Comparison of ENCODE assay signal across 19 cellular contexts in genomic region chr20:42914302-42914701, GRCh38.
DNase-seq lines count a peak whose midpoint lies in the region; ATAC-seq and TF ChIP-seq lines count a peak whose summit lies in the region.
"Had no signal": no experiment of that assay in that cellular context is flagged by ENCODE, and none has a peak within 500 bp of the region (broad histone marks: within the 10 kb centered on the region; RNA-seq: fewer than 3 reads in every experiment).

No MANE protein-coding gene starts in this region.

- no peak for DNase-seq in activated T-cell treated with anti-CD3 and anti-CD28 coated beads, Interleukin-2, amount 50 U/mL, for 72 hours
- DNase-seq in activated T-cell treated with anti-CD3 and anti-CD28 coated beads, Interleukin-2, amount 50 U/mL, for 1 hour = no peak
- DNase-seq in Karpas-422 (no peak), endodermal cell (no peak), omental fat pad (ENCODE audit: low spot score) (no peak)
- DNase-seq: ACHN; AML-193; C1 segment of cervical spinal cord; Calu3; CD4-positive, alpha-beta memory T cell; COR-L47; DMS53; DMS79 treated with DMSO at 0.1 percent for 48 hours; GF-D8; H9 had no signal

- peaks cover 69% of the 10 kb centered on the region for H3K4me1 ChIP-seq in Karpas-422 (ENCODE audit: low read length)
- peaks cover 7% of the 10 kb centered on the region for H3K4me1 ChIP-seq in endodermal cell (ENCODE audit: control insufficient read depth, insufficient read depth, low read length)

- H3K27me3 ChIP-seq in Karpas-422 (ENCODE audit: low read length) (no peaks in the 10 kb centered on the region), endodermal cell (ENCODE audit: control insufficient read depth, insufficient read depth, low read length, poor library complexity, severe bottlenecking) (no peaks in the 10 kb centered on the region)

- no peaks in the 10 kb centered on the region for H3K36me3 Mint-ChIP-seq in activated T-cell treated with anti-CD3 and anti-CD28 coated beads, Interleukin-2, amount 50 U/mL, for 72 hours (ENCODE audit: insufficient read depth in 2 of 2)
- H3K36me3 Mint-ChIP-seq in endodermal cell (ENCODE audit: low read depth) = no peaks in the 10 kb centered on the region
- H3K36me3 Mint-ChIP-seq: CD4-positive, alpha-beta memory T cell had no signal

- H2AFZ ChIP-seq in Karpas-422 (ENCODE audit: low read length) = no peak overlapping the region
- H2AFZ ChIP-seq: GM23338 had no signal

- H3K9me2 ChIP-seq in Karpas-422 (replicated peaks; ENCODE audit: insufficient read depth, low read length) = no peaks in the 10 kb centered on the region

- H3K9ac ChIP-seq in Karpas-422 (ENCODE audit: low read length) (no peak overlapping the region), endodermal cell (ENCODE audit: extremely low read depth, low read length, poor library complexity, severe bottlenecking) (no peak overlapping the region)

- no peaks in the 10 kb centered on the region for H3K4me1 Mint-ChIP-seq in activated T-cell treated with anti-CD3 and anti-CD28 coated beads, Interleukin-2, amount 50 U/mL, for 72 hours (ENCODE audit: low read depth)
- H3K4me1 Mint-ChIP-seq in endodermal cell = peaks cover 26% of the 10 kb centered on the region
- H3K4me1 Mint-ChIP-seq: CD4-positive, alpha-beta memory T cell; GM23338 had no signal

- H3K27ac ChIP-seq in Karpas-422 (ENCODE audit: low read length) (peak overlapping the region; percentile 94), endodermal cell (ENCODE audit: low read depth, low read length) (no peak overlapping the region)
- H3K27ac ChIP-seq: 22Rv1 had no signal

- no peak for ATAC-seq in activated T-cell treated with anti-CD3 and anti-CD28 coated beads, Interleukin-2, amount 50 U/mL, for 72 hours (replicated peaks in 1 of 2)
- ATAC-seq in omental fat pad (ENCODE audit: low FRiP score) (no peak), HG03342 (IDR thresholded peaks at IDR 0.05; ENCODE audit: unreplicated experiment) (no peak)
- ATAC-seq: GM23338, HCT116 had no signal

- H3K36me3 ChIP-seq in Karpas-422 (ENCODE audit: insufficient read depth, low read length) (peaks cover 14% of the 10 kb centered on the region; the same call in 1 of the 2 replicates), endodermal cell (ENCODE audit: control insufficient read depth, insufficient read depth, low read length) (no peaks in the 10 kb centered on the region)

- H3K79me2 ChIP-seq in Karpas-422 (ENCODE audit: low read length) = peaks cover 14% of the 10 kb centered on the region; the same call in 1 of the 2 replicates

- peaks cover 1 to 6% of the 10 kb centered on the region in 2 donors for H3K9me3 Mint-ChIP-seq in activated T-cell treated with anti-CD3 and anti-CD28 coated beads, Interleukin-2, amount 50 U/mL, for 72 hours
- peaks cover 33% of the 10 kb centered on the region for H3K9me3 Mint-ChIP-seq in endodermal cell

- H3K4me3 ChIP-seq in Karpas-422 (ENCODE audit: low read length) (no peak overlapping the region), endodermal cell (ENCODE audit: low read length) (no peak overlapping the region)
- H3K4me3 ChIP-seq: GM23338 had no signal

- 66 to 79% methylated on average over 4 to 5 of the region's 5 CpGs for WGBS in endodermal cell (ENCODE audit: insufficient coverage in 1 of 2, insufficient read length in 1 of 2), 2 experiments

- peak overlapping the region; percentile 20 for H3K27ac Mint-ChIP-seq in activated T-cell treated with anti-CD3 and anti-CD28 coated beads, Interleukin-2, amount 50 U/mL, for 72 hours
- peak overlapping the region; percentile 5 for H3K27ac Mint-ChIP-seq in endodermal cell
- H3K27ac Mint-ChIP-seq: CD4-positive, alpha-beta memory T cell; GM23338; H9 had no signal

- no peak overlapping the region for H3K4me3 Mint-ChIP-seq in activated T-cell treated with anti-CD3 and anti-CD28 coated beads, Interleukin-2, amount 50 U/mL, for 72 hours
- H3K4me3 Mint-ChIP-seq in endodermal cell = no peak overlapping the region
- H3K4me3 Mint-ChIP-seq: CD4-positive, alpha-beta memory T cell; GM23338; H9 had no signal

- no peaks in the 10 kb centered on the region for H4K20me1 ChIP-seq in Karpas-422 (ENCODE audit: insufficient read depth, low read depth, low read length)

- H3K9me3 ChIP-seq in Karpas-422 (ENCODE audit: low read length) = no peaks in the 10 kb centered on the region; the same call in 1 of the 2 replicates
- peaks cover 25% of the 10 kb centered on the region for H3K9me3 ChIP-seq in endodermal cell (ENCODE audit: control insufficient read depth, low read length)

- TF ChIP-seq CTCF in endodermal cell (conservative IDR thresholded peaks at IDR 0.05) (no peak), omental fat pad (IDR thresholded peaks at IDR 0.05) (no peak)

- no peak overlapping the region for H3K4me2 ChIP-seq in Karpas-422 (ENCODE audit: low read depth, low read length, poor library complexity, severe bottlenecking)
- H3K4me2 ChIP-seq: GM23338 had no signal

- no peaks in the 10 kb centered on the region for H3K27me3 Mint-ChIP-seq in activated T-cell treated with anti-CD3 and anti-CD28 coated beads, Interleukin-2, amount 50 U/mL, for 72 hours (ENCODE audit: low read depth)
- peaks cover 8% of the 10 kb centered on the region for H3K27me3 Mint-ChIP-seq in endodermal cell (ENCODE audit: insufficient read depth)
- H3K27me3 Mint-ChIP-seq: CD4-positive, alpha-beta memory T cell had no signal
